18 cellular contexts compared by ENCODE assay signal in the genomic region with DNA sequence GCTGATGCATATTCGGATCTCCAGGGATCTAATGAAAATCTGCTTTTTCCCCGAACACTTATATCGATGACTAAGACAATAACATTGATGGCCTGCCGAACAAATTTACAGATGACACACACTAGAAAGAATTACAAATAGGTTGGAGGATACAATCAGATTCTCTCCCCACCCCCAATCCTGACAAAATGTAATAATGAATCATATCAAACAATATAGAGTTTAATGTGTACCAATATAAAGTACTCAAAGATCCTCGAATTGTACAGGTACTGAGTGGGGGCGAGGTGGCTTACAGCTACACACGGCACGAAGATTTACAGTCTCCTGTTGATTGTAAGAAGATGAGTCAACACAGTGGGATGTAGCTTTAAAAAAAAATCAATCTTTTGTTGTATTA.
"Had no signal": no experiment of that assay in that cellular context is flagged by ENCODE, and none has a peak within 500 bp of the region (broad histone marks: within the 10 kb centered on the region; RNA-seq: fewer than 3 reads in every experiment).

No MANE protein-coding gene starts in this region.

- H3K9me3 Mint-ChIP-seq: activated naive CD8-positive, alpha-beta T cell treated with anti-CD3 and anti-CD28 coated beads for 36 hours; effector memory CD8-positive, alpha-beta T cell had no signal

- H3K27me3 Mint-ChIP-seq: activated naive CD8-positive, alpha-beta T cell treated with anti-CD3 and anti-CD28 coated beads for 36 hours; effector memory CD8-positive, alpha-beta T cell had no signal

- H3K27ac ChIP-seq: brain microvascular endothelial cell, gastroesophageal sphincter, parathyroid adenoma, sigmoid colon, thoracic aorta, upper lobe of right lung had no signal

- H3K4me3 Mint-ChIP-seq: activated CD4-positive, alpha-beta T cell treated with anti-CD3 and anti-CD28 coated beads, Interleukin-2, amount 10 ng/mL, durations not matched to agents 7 days and 5 days; activated naive CD8-positive, alpha-beta T cell treated with anti-CD3 and anti-CD28 coated beads for 36 hours; activated T-helper 1 cell treated with anti-CD3 and anti-CD28 coated beads, Interleukin-12 subunit alpha, Interleukin-12 subunit beta, Interleukin-2, Interleukin-4 antibody, amounts not matched to agents 30 ng/mL and 10 ng/mL and 1 ng/mL, durations not matched to agents 14 hours and 24 hours and 36 hours; effector memory CD8-positive, alpha-beta T cell; naive B cell; T-helper 1 cell treated with Interleukin-12 subunit alpha and Interleukin-12 subunit beta and Interleukin-4 antibody, amounts not matched to agents 30 μg/mL and 1 μg/mL, for 36 hours had no signal

- H3K4me3 ChIP-seq: gastroesophageal sphincter, sigmoid colon, thoracic aorta, upper lobe of right lung had no signal

- H3K36me3 Mint-ChIP-seq: activated naive CD8-positive, alpha-beta T cell treated with anti-CD3 and anti-CD28 coated beads for 36 hours had no signal

- ATAC-seq: effector memory CD8-positive, alpha-beta T cell; gastroesophageal sphincter; left lobe of liver; upper lobe of right lung had no signal

- DNase-seq: activated CD4-positive, alpha-beta T cell treated with anti-CD3 and anti-CD28 coated beads, Interleukin-2, amount 10 ng/mL, durations not matched to agents 7 days and 5 days; activated CD4-positive, CD25-positive, alpha-beta regulatory T cell; activated CD8-positive, alpha-beta memory T cell treated with anti-CD3 and anti-CD28 coated beads for 24 hours; activated naive CD8-positive, alpha-beta T cell treated with anti-CD3 and anti-CD28 coated beads for 36 hours; brain microvascular endothelial cell; cerebellar nuclear complex; dermis blood vessel endothelial cell; effector memory CD8-positive, alpha-beta T cell; naive B cell; sigmoid colon; stimulated activated CD4-positive, alpha-beta T cell treated with anti-CD3 and anti-CD28 coated beads, Interleukin-1b, Interleukin-23, amount 100 ng/mL, for 48 hours; upper lobe of right lung had no signal

- H3K27ac Mint-ChIP-seq: activated CD4-positive, alpha-beta T cell treated with anti-CD3 and anti-CD28 coated beads, Interleukin-2, amount 10 ng/mL, durations not matched to agents 7 days and 5 days; activated naive CD8-positive, alpha-beta T cell treated with anti-CD3 and anti-CD28 coated beads for 36 hours; activated T-helper 1 cell treated with anti-CD3 and anti-CD28 coated beads, Interleukin-12 subunit alpha, Interleukin-12 subunit beta, Interleukin-2, Interleukin-4 antibody, amounts not matched to agents 30 ng/mL and 10 ng/mL and 1 ng/mL, durations not matched to agents 14 hours and 24 hours and 36 hours; T-helper 1 cell treated with Interleukin-12 subunit alpha and Interleukin-12 subunit beta and Interleukin-4 antibody, amounts not matched to agents 30 μg/mL and 1 μg/mL, for 36 hours had no signal

- H3K4me1 Mint-ChIP-seq: activated CD4-positive, alpha-beta T cell treated with anti-CD3 and anti-CD28 coated beads, Interleukin-2, amount 10 ng/mL, durations not matched to agents 7 days and 5 days; activated naive CD8-positive, alpha-beta T cell treated with anti-CD3 and anti-CD28 coated beads for 36 hours had no signal
